Comparison of ENCODE assay signal across 31 cellular contexts in the genomic region with DNA sequence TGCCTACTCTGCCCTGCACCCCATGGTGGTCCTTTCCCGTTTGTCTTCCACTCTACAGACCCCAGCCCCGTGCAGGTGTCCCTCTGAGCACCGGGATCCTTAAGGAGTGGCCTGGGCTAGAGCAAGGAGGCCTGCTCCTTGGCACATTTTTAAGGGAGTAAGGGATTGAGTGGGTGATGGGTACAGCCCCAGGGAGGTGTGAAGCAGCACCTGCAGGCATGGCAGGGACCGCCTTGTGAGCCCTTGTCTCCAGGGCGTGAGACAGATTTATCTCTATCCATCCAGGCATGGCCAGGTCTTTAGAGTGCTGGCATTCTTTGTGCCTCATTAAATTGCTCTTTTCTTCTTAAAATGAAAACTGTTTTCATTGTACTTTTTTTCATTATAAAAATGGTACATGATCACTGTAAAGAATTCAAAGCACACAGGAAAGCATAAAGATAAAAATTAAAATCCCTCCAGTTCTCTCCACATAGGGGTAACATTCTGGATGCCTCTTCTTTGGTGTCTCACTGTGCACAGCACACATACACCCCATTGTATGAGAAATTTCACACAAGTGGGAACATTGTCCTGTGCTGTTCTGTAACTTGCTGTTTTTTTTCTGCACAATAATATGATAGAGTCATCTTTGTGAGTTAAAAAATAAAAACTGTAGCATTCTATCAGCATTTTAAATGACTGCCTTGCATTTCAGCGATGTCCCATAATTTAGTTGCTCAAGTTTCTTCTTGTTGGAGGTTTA. TPM values are rescaled to one million over a fixed set of nuclear protein-coding genes. Genes with fewer than 3 reads are reported as not detected.
A peak's percentile ranks its signal among the peaks of the same experiment; 100 is the strongest.
DNase-seq lines count a peak whose midpoint lies in the region; ATAC-seq, FAIRE-seq and TF ChIP-seq lines count a peak whose summit lies in the region.
"Had no signal": no experiment of that assay in that cellular context is flagged by ENCODE, and none has a peak within 500 bp of the region (broad histone marks: within the 10 kb centered on the region; RNA-seq: fewer than 3 reads in every experiment).

No MANE protein-coding gene starts in this region.

- intact Hi-C loops in dorsolateral prefrontal cortex (cut with DNase I) (no loop called here), aorta (cut with DNase I) (no loop called here), kidney (cut with DNase I) (no loop called here)

- ATAC-seq in naive B cell (ENCODE audit: low read depth in 2 of 2): no peak
- ATAC-seq in HG03469 (IDR thresholded peaks at IDR 0.05; ENCODE audit: unreplicated experiment): no peak
- ATAC-seq in aorta (ENCODE audit: low FRiP score): no peak
- ATAC-seq: HepG2, K562 had no signal

- peaks cover 47% of the 10 kb centered on the region for H3K4me1 ChIP-seq in BLaER1
- H3K4me1 ChIP-seq in aorta (ENCODE audit: control insufficient read depth in 1 of 2, insufficient read depth in 2 of 2, low read length in 2 of 2): no peaks in the 10 kb centered on the region
- H3K4me1 ChIP-seq in kidney (ENCODE audit: control insufficient read depth in 1 of 2, insufficient read depth in 1 of 2, low read depth in 1 of 2, low read length in 2 of 2): no peaks in the 10 kb centered on the region
- H3K4me1 ChIP-seq: SJCRH30 had no signal

- FAIRE-seq in kidney (lab: Jason Lieb, UNC): no peak
- FAIRE-seq: GM12891, HepG2, K562 had no signal

- H3K27ac ChIP-seq in BLaER1: no peak overlapping the region
- H3K27ac ChIP-seq in dorsolateral prefrontal cortex: peak overlapping the region in 55 of 59 donors; percentile 13 to 94 (median 77)
- H3K27ac ChIP-seq in aorta (ENCODE audit: low read depth in 1 of 2, low read length in 2 of 2): no peak overlapping the region
- no peak overlapping the region for H3K27ac ChIP-seq in kidney (ENCODE audit: low read depth in 2 of 2, low read length in 2 of 2)
- H3K27ac ChIP-seq: BLaER1 treated with 17β-estradiol and CSF1 and Interleukin-3, amounts not matched to agents 10 nM and 100 nM; GM23248; HL-60; SJCRH30 had no signal

- H3K4me2 ChIP-seq in BLaER1: 0 out of 2 replicates have a peak overlapping the region, but pooled peaks have one; percentile 12

- H3K36me3 ChIP-seq in BLaER1 (no peaks in the 10 kb centered on the region; the same call in 1 of the 2 replicates), aorta (ENCODE audit: control insufficient read depth in 1 of 2, insufficient read depth in 2 of 2, low read length in 1 of 2) (no peaks in the 10 kb centered on the region), kidney (ENCODE audit: control insufficient read depth in 1 of 2, insufficient read depth in 2 of 2, low read length in 2 of 2) (no peaks in the 10 kb centered on the region)
- H3K36me3 ChIP-seq: MG63, SJCRH30 had no signal

- H4K20me1 ChIP-seq in BLaER1: peaks cover 17% of the 10 kb centered on the region; the same call in 1 of the 2 replicates

- H3K4me3 Mint-ChIP-seq in naive B cell: peak overlapping the region in 1 of 8 donors; percentile 61
- H3K4me3 Mint-ChIP-seq: CD8-positive, alpha-beta memory T cell; H9; HFFc6 had no signal

- H3K27me3 Mint-ChIP-seq in naive B cell: no peaks in the 10 kb centered on the region
- H3K27me3 Mint-ChIP-seq: CD8-positive, alpha-beta memory T cell had no signal

- peak in 2 of 56 donors; percentile 13 to 14 for TF ChIP-seq CTCF in dorsolateral prefrontal cortex (IDR thresholded peaks at IDR 0.05 in 54 of 56, conservative IDR thresholded peaks at IDR 0.05 in 2 of 56; ENCODE audit: low read depth in 1 of 56, partially characterized antibody in 56 of 56)
- TF ChIP-seq CTCF in kidney (IDR thresholded peaks at IDR 0.05; ENCODE audit: borderline replicate concordance, extremely low read depth, insufficient read depth): no peak

- no peaks in the 10 kb centered on the region for H3K9me3 ChIP-seq in BLaER1
- no peaks in the 10 kb centered on the region for H3K9me3 ChIP-seq in aorta (ENCODE audit: control insufficient read depth, low read length)
- no peaks in the 10 kb centered on the region for H3K9me3 ChIP-seq in kidney (ENCODE audit: control insufficient read depth in 1 of 2, low read length in 2 of 2)
- H3K9me3 ChIP-seq: BLaER1 treated with 17β-estradiol and CSF1 and Interleukin-3, amounts not matched to agents 10 nM and 100 nM; MG63 had no signal

- DNase-seq in Ammon's horn (ENCODE audit: low spot score): peak; percentile 52
- no peak for DNase-seq in dorsolateral prefrontal cortex
- no peak for DNase-seq in naive B cell
- no peak for DNase-seq in aorta
- no peak for DNase-seq in stimulated activated CD4-positive, alpha-beta T cell treated with anti-CD3 and anti-CD28 coated beads, Interleukin-4, amount 100 ng/mL, for 24 hours
- no peak for DNase-seq in kidney
- DNase-seq: Calu3; CD8-positive, alpha-beta memory T cell; DMS153; GM23248; H9; HFFc6; MG63; NCI-H1048; NCI-H1436; NCI-H1930; NCI-H510A; NCI-H748 treated with DMSO at 0.1 percent for 48 hours; NK-92 treated with Interleukin-12 subunit alpha and Interleukin-12 subunit beta, amount 100 ng/mL, for 24 hours; SJCRH30 had no signal

- H3K27me3 ChIP-seq in BLaER1 (no peaks in the 10 kb centered on the region), dorsolateral prefrontal cortex (no peaks in the 10 kb centered on the region), aorta (ENCODE audit: control insufficient read depth in 1 of 2, insufficient read depth in 2 of 2, low read length in 1 of 2) (no peaks in the 10 kb centered on the region)
- H3K27me3 ChIP-seq: BLaER1 treated with 17β-estradiol and CSF1 and Interleukin-3, amounts not matched to agents 10 nM and 100 nM; MG63; SJCRH30 had no signal

- peaks cover 0 to 4% (median 0%) of the 10 kb centered on the region in 7 donors for H3K9me3 Mint-ChIP-seq in naive B cell
- H3K9me3 Mint-ChIP-seq: CD8-positive, alpha-beta memory T cell had no signal

- peaks cover 11 to 25% of the 10 kb centered on the region in 2 donors for H3K36me3 Mint-ChIP-seq in naive B cell
- H3K36me3 Mint-ChIP-seq: CD8-positive, alpha-beta memory T cell had no signal

- H3K4me3 ChIP-seq in BLaER1: no peak overlapping the region
- H3K4me3 ChIP-seq in dorsolateral prefrontal cortex: peak overlapping the region in 1 of 59 donors; percentile 5
- H3K4me3 ChIP-seq in aorta (ENCODE audit: low read length in 2 of 2): no peak overlapping the region
- H3K4me3 ChIP-seq in kidney (ENCODE audit: low read length in 2 of 2): no peak overlapping the region
- H3K4me3 ChIP-seq: BLaER1 treated with 17β-estradiol and CSF1 and Interleukin-3, amounts not matched to agents 10 nM and 100 nM; GM23248; K562; MG63; SJCRH30 had no signal

- peaks cover 67 to 79% (median 76%) of the 10 kb centered on the region in 3 donors for H3K4me1 Mint-ChIP-seq in naive B cell

- peak overlapping the region in 4 of 6 donors; percentile 22 to 62 (median 46) for H3K27ac Mint-ChIP-seq in naive B cell
- H3K27ac Mint-ChIP-seq: H9, HFFc6 had no signal

- H3K9ac ChIP-seq in BLaER1: no peak overlapping the region
- H3K9ac ChIP-seq in kidney (ENCODE audit: low read length in 2 of 2): no peak overlapping the region
- H3K9ac ChIP-seq: BLaER1 treated with 17β-estradiol and CSF1 and Interleukin-3, amounts not matched to agents 10 nM and 100 nM; GM23248 had no signal

- 74 to 82% methylated on average over 6 of the region's 6 CpGs for WGBS in aorta, 2 donors

RNA-seq across cellular contexts. Expression of a gene that starts 31.9 kb away (rescaled TPM):
- total RNA-seq in dorsolateral prefrontal cortex (10 to 100 TPM in 1 of 120 experiments, 1 to 10 TPM in 119; 1.3 to 10.7 (median 5.6) TPM), aorta (under 1 TPM; 0.57 to 0.68 TPM), kidney (1.9 TPM)
- polyA plus RNA-seq in naive B cell (ENCODE audit: low read depth in 6 of 6) (1 to 10 TPM in 4 of 6 donors, under 1 TPM in 2; 0.66 to 2.6 (median 2.3) TPM), aorta (under 1 TPM in 1 of 2 donors, not detected in 1; 0.03 TPM), kidney (ENCODE audit: insufficient read depth, low read depth, low replicate concordance) (0.04 TPM)
- total RNA-seq: A673, Calu3, G401, GM23248, H9, HepG2, HFFc6, HT-29, K562, LHCN-M2 had no signal
- polyA plus RNA-seq: GM23248, HepG2, K562 had no signal

Comparison
In these comparisons a context has a peak if more than half of its experiments do, and no peak if none do; other contexts are left out.
1. H3K27ac ChIP-seq: peak in dorsolateral prefrontal cortex (55 of 59); none in BLaER1 (single experiment), aorta (0 of 2) and kidney (0 of 2).